Comparison of ENCODE assay signal across 9 cellular contexts in the genomic region with DNA sequence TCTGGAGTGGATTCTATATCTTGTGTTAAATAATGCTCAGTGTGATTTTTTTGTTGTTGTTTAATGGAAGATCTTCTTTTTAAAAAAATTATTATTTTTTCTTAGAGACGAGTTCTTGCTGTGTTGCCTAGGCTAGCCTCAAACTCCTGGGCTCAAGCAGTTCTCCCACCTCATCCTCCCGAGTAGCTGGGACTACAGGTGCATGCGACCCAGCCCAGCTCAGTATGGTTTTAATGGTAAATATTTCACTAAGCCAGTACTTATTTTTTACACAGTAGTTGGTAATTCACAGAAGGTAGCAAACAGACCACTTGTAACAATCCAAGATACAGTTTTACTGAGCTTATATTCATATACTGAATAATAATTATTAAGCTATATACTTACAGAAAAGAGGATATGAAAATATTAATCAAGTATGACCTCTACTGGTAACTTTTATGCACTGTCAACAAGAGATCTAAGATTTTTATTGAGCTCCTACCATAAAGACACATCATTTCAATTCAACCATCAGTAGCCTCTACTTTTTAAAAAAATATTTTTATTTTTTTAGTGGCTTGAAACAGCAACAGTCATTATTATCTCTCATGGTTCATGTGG. TPM values are rescaled to one million over a fixed set of nuclear protein-coding genes. Genes with fewer than 3 reads are reported as not detected.
DNase-seq lines count a peak whose midpoint lies in the region; ATAC-seq, FAIRE-seq and TF ChIP-seq lines count a peak whose summit lies in the region.
"Had no signal": no experiment of that assay in that cellular context is flagged by ENCODE, and none has a peak within 500 bp of the region (broad histone marks: within the 10 kb centered on the region; RNA-seq: fewer than 3 reads in every experiment).

No MANE protein-coding gene starts in this region.

- H4K20me1 ChIP-seq in Loucy (ENCODE audit: insufficient read depth, low read length, poor library complexity, severe bottlenecking) = no peaks in the 10 kb centered on the region

- peaks cover 9% of the 10 kb centered on the region; the same call in 1 of the 2 replicates for H3K36me3 ChIP-seq in Loucy (ENCODE audit: insufficient read depth, low read length)
- peaks cover 2% of the 10 kb centered on the region for H3K36me3 ChIP-seq in bronchial epithelial cell (ENCODE audit: control insufficient read depth, insufficient read depth, low read length)
- H3K36me3 ChIP-seq in WERI-Rb-1 = peaks cover 14% of the 10 kb centered on the region

- FAIRE-seq in bronchial epithelial cell (lab: Jason Lieb, UNC) = no peak

- H3K9me3 ChIP-seq in Loucy (ENCODE audit: insufficient read depth, low read depth, low read length) = no peaks in the 10 kb centered on the region
- H3K9me3 ChIP-seq in WERI-Rb-1 (ENCODE audit: severe bottlenecking) = no peaks in the 10 kb centered on the region

- H3K79me2 ChIP-seq in Loucy (ENCODE audit: insufficient read depth, low read length) = no peaks in the 10 kb centered on the region

- TF ChIP-seq CTCF in GM10266 (IDR thresholded peaks at IDR 0.05; ENCODE audit: control insufficient read depth, insufficient read depth, low read depth, missing control alignments) (peak; percentile 48), Loucy (conservative IDR thresholded peaks at IDR 0.05; ENCODE audit: low read length) (peak; percentile 63), bronchial epithelial cell (IDR thresholded peaks at IDR 0.05; ENCODE audit: insufficient read depth, low read length, severe bottlenecking) (peak; percentile 18), WERI-Rb-1 (IDR thresholded peaks at IDR 0.05; ENCODE audit: low read depth, low read length) (no peak)

- H3K27ac ChIP-seq in WERI-Rb-1 (no peak overlapping the region), substantia nigra (ENCODE audit: low read depth, low read length, poor library complexity, severe bottlenecking) (no peak overlapping the region)

- no peaks in the 10 kb centered on the region for H3K9me2 ChIP-seq in Loucy (replicated peaks; ENCODE audit: low read depth, low read length)

- ATAC-seq in GM19397 (IDR thresholded peaks at IDR 0.05; ENCODE audit: unreplicated experiment) = no peak

- H3K27me3 ChIP-seq in Loucy (ENCODE audit: insufficient read depth, low read length, poor library complexity, severe bottlenecking) (no peaks in the 10 kb centered on the region), bronchial epithelial cell (ENCODE audit: control insufficient read depth, insufficient read depth, low read length) (no peaks in the 10 kb centered on the region), WERI-Rb-1 (ENCODE audit: insufficient read depth, low read depth, severe bottlenecking) (no peaks in the 10 kb centered on the region)

- H3K9ac ChIP-seq in Loucy (ENCODE audit: low read depth, low read length, poor library complexity, severe bottlenecking) = no peak overlapping the region

- no peaks in the 10 kb centered on the region for H3K4me1 ChIP-seq in Loucy (ENCODE audit: insufficient read depth, low read length, poor library complexity, severe bottlenecking)

- no peak overlapping the region for H3K4me2 ChIP-seq in Loucy (ENCODE audit: low read depth, low read length, poor library complexity, severe bottlenecking)

- H2AFZ ChIP-seq in Loucy (ENCODE audit: low read length) = no peak overlapping the region

- no peak for DNase-seq in GM10266 (ENCODE audit: extremely low spot score)
- DNase-seq in bronchial epithelial cell (ENCODE audit: low read depth) = peak; percentile 63
- DNase-seq in midbrain (lab: John Stamatoyannopoulos, UW) = peak; percentile 10
- no peak for DNase-seq in NCI-H128 (lab: John Stamatoyannopoulos, UW; ENCODE audit: unreplicated experiment)
- no peak for DNase-seq in WERI-Rb-1
- DNase-seq in substantia nigra (lab: John Stamatoyannopoulos, UW) = no peak

- H3F3A ChIP-seq in Loucy (ENCODE audit: low read depth) = no peaks in the 10 kb centered on the region

- H3K4me3 ChIP-seq in Loucy (ENCODE audit: low read length, poor library complexity, severe bottlenecking) (no peak overlapping the region), bronchial epithelial cell (ENCODE audit: low read depth, low read length) (no peak overlapping the region), WERI-Rb-1 (ENCODE audit: low read depth, low read length) (no peak overlapping the region)

RNA-seq across cellular contexts. Expression of gene CD59, which starts 6.1 kb away (rescaled TPM):
- total RNA-seq in bronchial epithelial cell = 142 and 193 TPM in 2 replicates

RNA-seq across cellular contexts. Expression of gene FBXO3, which starts 32.0 kb away (rescaled TPM):
- total RNA-seq in bronchial epithelial cell = 32.6 and 35.0 TPM in 2 replicates

RNA-seq across cellular contexts. Expression of gene C11orf91, which starts 41.7 kb away (rescaled TPM):
- total RNA-seq in bronchial epithelial cell = not detected in 2 replicates
- total RNA-seq: RPMI7951 had no signal

Comparison
In these comparisons a context has a peak if more than half of its experiments do, and no peak if none do; other contexts are left out.
1. DNase-seq: peak in bronchial epithelial cell (single experiment) and midbrain (single experiment); none in GM10266 (single experiment), NCI-H128 (single experiment), WERI-Rb-1 (single experiment) and substantia nigra (0 of 49).